1 cellular context compared by ENCODE assay signal in the genomic region with DNA sequence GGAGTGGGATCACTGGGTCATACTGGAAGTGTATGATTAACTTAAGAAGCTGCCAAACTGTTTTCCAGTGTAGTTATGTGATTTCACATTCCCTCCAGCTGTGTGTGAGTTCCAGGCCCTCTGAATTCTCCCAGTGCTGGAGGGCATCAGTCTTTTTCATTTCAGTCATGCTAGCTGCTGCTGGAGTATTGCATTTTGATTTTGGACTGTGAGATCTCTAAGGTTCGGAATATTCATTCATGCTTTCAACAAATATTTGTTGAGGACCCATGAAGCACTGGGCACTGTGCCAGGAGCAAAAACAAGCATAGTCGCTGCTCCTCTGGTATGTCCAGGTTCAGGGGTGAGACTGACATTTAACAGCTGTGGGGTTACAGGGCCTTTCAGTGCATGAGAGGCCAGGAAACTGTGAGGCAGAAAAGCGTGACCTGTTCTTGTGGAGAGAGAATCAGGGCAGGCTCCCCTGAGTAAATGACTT.
TF ChIP-seq lines count a peak whose summit lies in the region.

No MANE protein-coding gene starts in this region.

TF ChIP-seq in HepG2, 621 proteins besides CTCF, POLR2A, EP300 and RAD21 (continued from another document and continues in another):
- TF ChIP-seq ZNF329 (CRISPR knock-in tag; IDR thresholded peaks at IDR 0.05; ENCODE audit: low read depth) (no peak), FLYWCH1 (CRISPR knock-in tag; IDR thresholded peaks at IDR 0.05) (no peak), MNT (IDR thresholded peaks at IDR 0.05) (no peak), SUZ12 (IDR thresholded peaks at IDR 0.05; ENCODE audit: low read depth, low read length) (no peak), ZNF652 (CRISPR knock-in tag; IDR thresholded peaks at IDR 0.05; ENCODE audit: borderline replicate concordance, low read depth) (no peak), SOX13 (IDR thresholded peaks at IDR 0.05) (no peak), SOX13 (CRISPR knock-in tag; conservative IDR thresholded peaks at IDR 0.05 in 1 of 2, IDR thresholded peaks at IDR 0.05 in 1 of 2) (peak in 1 of 2 experiments; percentile 38; a peak in 1 of 4 replicates), SALL1 (CRISPR knock-in tag; IDR thresholded peaks at IDR 0.05) (peak; percentile 63), ZNF451 (CRISPR knock-in tag; IDR thresholded peaks at IDR 0.05) (no peak), ZFP36L2 (CRISPR knock-in tag; IDR thresholded peaks at IDR 0.05) (no peak), SMARCC2 (IDR thresholded peaks at IDR 0.05) (no peak), ZNF10 (CRISPR knock-in tag; IDR thresholded peaks at IDR 0.05; ENCODE audit: borderline replicate concordance, low read depth) (no peak), HOXA3 (CRISPR knock-in tag; IDR thresholded peaks at IDR 0.05) (no peak), NCOA2 (CRISPR knock-in tag; IDR thresholded peaks at IDR 0.05) (peak; percentile 49; the same call in 1 of the 2 replicates), SOX5 (CRISPR knock-in tag; IDR thresholded peaks at IDR 0.05; ENCODE audit: borderline replicate concordance) (peak; percentile 21; the same call in 1 of the 2 replicates), FOSL2 (CRISPR knock-in tag; IDR thresholded peaks at IDR 0.05) (0 out of 2 replicates have a peak, but pooled peaks have one; percentile 7), PAXIP1 (CRISPR knock-in tag; conservative IDR thresholded peaks at IDR 0.05) (0 out of 2 replicates have a peak, but pooled peaks have one; percentile 20), ZNF431 (CRISPR knock-in tag; IDR thresholded peaks at IDR 0.05; ENCODE audit: borderline replicate concordance, low read depth) (no peak), GATAD1 (CRISPR knock-in tag; IDR thresholded peaks at IDR 0.05) (no peak), GFI1 (CRISPR knock-in tag; IDR thresholded peaks at IDR 0.05; ENCODE audit: borderline replicate concordance) (0 out of 2 replicates have a peak, but pooled peaks have one; percentile 23), ZNF75D (CRISPR knock-in tag; IDR thresholded peaks at IDR 0.05; ENCODE audit: borderline replicate concordance) (no peak), KDM3A (CRISPR knock-in tag; IDR thresholded peaks at IDR 0.05; ENCODE audit: low read depth) (no peak), FOXC1 (CRISPR knock-in tag; IDR thresholded peaks at IDR 0.05; ENCODE audit: borderline replicate concordance) (no peak), SIX1 (CRISPR knock-in tag; IDR thresholded peaks at IDR 0.05; ENCODE audit: borderline replicate concordance) (no peak), MBD4 (IDR thresholded peaks at IDR 0.05; ENCODE audit: borderline replicate concordance, low read length) (no peak), KLF9 (CRISPR knock-in tag; IDR thresholded peaks at IDR 0.05; ENCODE audit: low read depth) (no peak), ZFP1 (CRISPR knock-in tag; IDR thresholded peaks at IDR 0.05) (no peak), HDAC6 (IDR thresholded peaks at IDR 0.05; ENCODE audit: low read depth, low read length) (no peak), HMG20A (CRISPR knock-in tag; IDR thresholded peaks at IDR 0.05; ENCODE audit: borderline replicate concordance) (peak; percentile 50), ZNF879 (CRISPR knock-in tag; IDR thresholded peaks at IDR 0.05) (no peak), NFIC (IDR thresholded peaks at IDR 0.05; ENCODE audit: low read length) (peak; percentile 69), ZBTB25 (CRISPR knock-in tag; IDR thresholded peaks at IDR 0.05) (no peak), EZH2 (conservative IDR thresholded peaks at IDR 0.05; ENCODE audit: low read depth, low read length) (no peak), MIER3 (CRISPR knock-in tag; IDR thresholded peaks at IDR 0.05; ENCODE audit: borderline replicate concordance) (no peak), THRA (CRISPR knock-in tag; IDR thresholded peaks at IDR 0.05; ENCODE audit: borderline replicate concordance) (peak; percentile 23; the same call in 1 of the 2 replicates), FOXO4 (CRISPR knock-in tag; conservative IDR thresholded peaks at IDR 0.05) (no peak), FOXK2 (IDR thresholded peaks at IDR 0.05) (no peak), FOXP1 (IDR thresholded peaks at IDR 0.05) (no peak), FOXP1 (CRISPR knock-in tag; IDR thresholded peaks at IDR 0.05) (no peak), TOPORS (CRISPR knock-in tag; IDR thresholded peaks at IDR 0.05) (no peak), ZSCAN30 (CRISPR knock-in tag; IDR thresholded peaks at IDR 0.05) (no peak), ZNF775 (CRISPR knock-in tag; IDR thresholded peaks at IDR 0.05; ENCODE audit: borderline replicate concordance) (no peak), ZSCAN25 (CRISPR knock-in tag; IDR thresholded peaks at IDR 0.05) (no peak), ZNF468 (CRISPR knock-in tag; IDR thresholded peaks at IDR 0.05) (no peak)
- TF ChIP-seq, protein P1, sequence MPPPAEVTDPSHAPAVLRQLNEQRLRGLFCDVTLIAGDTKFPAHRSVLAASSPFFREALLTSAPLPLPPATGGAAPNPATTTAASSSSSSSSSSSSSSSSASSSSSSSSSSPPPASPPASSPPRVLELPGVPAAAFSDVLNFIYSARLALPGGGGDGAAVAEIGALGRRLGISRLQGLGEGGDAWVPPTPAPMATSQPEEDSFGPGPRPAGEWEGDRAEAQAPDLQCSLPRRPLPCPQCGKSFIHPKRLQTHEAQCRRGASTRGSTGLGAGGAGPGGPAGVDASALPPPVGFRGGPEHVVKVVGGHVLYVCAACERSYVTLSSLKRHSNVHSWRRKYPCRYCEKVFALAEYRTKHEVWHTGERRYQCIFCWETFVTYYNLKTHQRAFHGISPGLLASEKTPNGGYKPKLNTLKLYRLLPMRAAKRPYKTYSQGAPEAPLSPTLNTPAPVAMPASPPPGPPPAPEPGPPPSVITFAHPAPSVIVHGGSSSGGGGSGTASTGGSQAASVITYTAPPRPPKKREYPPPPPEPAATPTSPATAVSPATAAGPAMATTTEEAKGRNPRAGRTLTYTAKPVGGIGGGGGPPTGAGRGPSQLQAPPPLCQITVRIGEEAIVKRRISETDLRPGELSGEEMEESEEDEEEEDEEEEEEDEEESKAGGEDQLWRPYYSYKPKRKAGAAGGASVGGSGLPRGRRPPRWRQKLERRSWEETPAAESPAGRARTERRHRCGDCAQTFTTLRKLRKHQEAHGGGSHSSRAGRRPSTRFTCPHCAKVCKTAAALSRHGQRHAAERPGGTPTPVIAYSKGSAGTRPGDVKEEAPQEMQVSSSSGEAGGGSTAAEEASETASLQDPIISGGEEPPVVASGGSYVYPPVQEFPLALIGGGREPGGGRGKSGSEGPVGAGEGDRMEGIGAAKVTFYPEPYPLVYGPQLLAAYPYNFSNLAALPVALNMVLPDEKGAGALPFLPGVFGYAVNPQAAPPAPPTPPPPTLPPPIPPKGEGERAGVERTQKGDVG (CRISPR knock-in tag; IDR thresholded peaks at IDR 0.05; ENCODE audit: borderline replicate concordance), result no peak
- TF ChIP-seq, protein P2, sequence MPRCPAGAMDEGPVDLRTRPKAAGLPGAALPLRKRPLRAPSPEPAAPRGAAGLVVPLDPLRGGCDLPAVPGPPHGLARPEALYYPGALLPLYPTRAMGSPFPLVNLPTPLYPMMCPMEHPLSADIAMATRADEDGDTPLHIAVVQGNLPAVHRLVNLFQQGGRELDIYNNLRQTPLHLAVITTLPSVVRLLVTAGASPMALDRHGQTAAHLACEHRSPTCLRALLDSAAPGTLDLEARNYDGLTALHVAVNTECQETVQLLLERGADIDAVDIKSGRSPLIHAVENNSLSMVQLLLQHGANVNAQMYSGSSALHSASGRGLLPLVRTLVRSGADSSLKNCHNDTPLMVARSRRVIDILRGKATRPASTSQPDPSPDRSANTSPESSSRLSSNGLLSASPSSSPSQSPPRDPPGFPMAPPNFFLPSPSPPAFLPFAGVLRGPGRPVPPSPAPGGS (CRISPR knock-in tag; IDR thresholded peaks at IDR 0.05), result no peak
- TF ChIP-seq, protein P3, sequence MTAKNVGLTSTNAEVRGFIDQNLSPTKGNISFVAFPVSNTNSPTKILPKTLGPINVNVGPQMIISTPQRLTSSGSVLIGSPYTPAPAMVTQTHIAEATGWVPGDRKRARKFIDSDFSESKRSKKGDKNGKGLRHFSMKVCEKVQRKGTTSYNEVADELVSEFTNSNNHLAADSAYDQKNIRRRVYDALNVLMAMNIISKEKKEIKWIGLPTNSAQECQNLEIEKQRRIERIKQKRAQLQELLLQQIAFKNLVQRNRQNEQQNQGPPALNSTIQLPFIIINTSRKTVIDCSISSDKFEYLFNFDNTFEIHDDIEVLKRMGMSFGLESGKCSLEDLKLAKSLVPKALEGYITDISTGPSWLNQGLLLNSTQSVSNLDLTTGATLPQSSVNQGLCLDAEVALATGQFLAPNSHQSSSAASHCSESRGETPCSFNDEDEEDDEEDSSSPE (CRISPR knock-in tag; IDR thresholded peaks at IDR 0.05), result no peak
- TF ChIP-seq, protein P4, sequence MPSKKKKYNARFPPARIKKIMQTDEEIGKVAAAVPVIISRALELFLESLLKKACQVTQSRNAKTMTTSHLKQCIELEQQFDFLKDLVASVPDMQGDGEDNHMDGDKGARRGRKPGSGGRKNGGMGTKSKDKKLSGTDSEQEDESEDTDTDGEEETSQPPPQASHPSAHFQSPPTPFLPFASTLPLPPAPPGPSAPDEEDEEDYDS (CRISPR knock-in tag; IDR thresholded peaks at IDR 0.05), result no peak
